2 cellular contexts compared by ENCODE assay signal in the genomic region with DNA sequence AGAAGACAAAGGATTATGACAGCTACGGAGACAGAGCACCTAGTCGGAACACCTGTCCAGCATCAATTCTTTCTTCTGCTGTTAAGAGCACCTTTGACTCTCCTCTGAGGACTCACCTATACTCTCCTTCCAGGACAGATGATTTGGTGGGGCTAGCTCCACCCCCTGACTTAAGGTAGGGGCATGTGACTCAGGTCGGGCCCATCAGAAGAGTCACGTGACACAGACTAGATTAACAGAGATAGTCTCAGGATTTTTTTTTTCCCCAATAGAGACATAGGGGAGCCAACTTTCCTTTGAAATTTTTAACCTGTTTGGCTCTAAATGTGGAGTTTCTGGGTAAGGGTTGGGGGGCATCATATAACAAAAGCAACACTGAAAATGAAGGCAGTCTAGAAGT.
TF ChIP-seq lines count a peak whose summit lies in the region.

No MANE protein-coding gene starts in this region.

TF ChIP-seq in HepG2, 621 proteins besides CTCF, POLR2A, EP300 and RAD21:
- TF ChIP-seq ZNF253 (CRISPR knock-in tag; IDR thresholded peaks at IDR 0.05; ENCODE audit: borderline replicate concordance) (no peak), IRF2 (CRISPR knock-in tag; IDR thresholded peaks at IDR 0.05) (no peak), ZNF224 (CRISPR knock-in tag; IDR thresholded peaks at IDR 0.05) (no peak), WIZ (CRISPR knock-in tag; IDR thresholded peaks at IDR 0.05) (no peak), RAD51 (IDR thresholded peaks at IDR 0.05; ENCODE audit: borderline replicate concordance) (peak; percentile 79), NBN (conservative IDR thresholded peaks at IDR 0.05) (no peak), MYNN (CRISPR knock-in tag; IDR thresholded peaks at IDR 0.05; ENCODE audit: low read depth) (no peak), RFXANK (CRISPR knock-in tag; IDR thresholded peaks at IDR 0.05) (no peak), PHF20 (CRISPR knock-in tag; IDR thresholded peaks at IDR 0.05) (no peak), YEATS4 (CRISPR knock-in tag; IDR thresholded peaks at IDR 0.05; ENCODE audit: borderline replicate concordance) (no peak)
- TF ChIP-seq, protein P1, sequence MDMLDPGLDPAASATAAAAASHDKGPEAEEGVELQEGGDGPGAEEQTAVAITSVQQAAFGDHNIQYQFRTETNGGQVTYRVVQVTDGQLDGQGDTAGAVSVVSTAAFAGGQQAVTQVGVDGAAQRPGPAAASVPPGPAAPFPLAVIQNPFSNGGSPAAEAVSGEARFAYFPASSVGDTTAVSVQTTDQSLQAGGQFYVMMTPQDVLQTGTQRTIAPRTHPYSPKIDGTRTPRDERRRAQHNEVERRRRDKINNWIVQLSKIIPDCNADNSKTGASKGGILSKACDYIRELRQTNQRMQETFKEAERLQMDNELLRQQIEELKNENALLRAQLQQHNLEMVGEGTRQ (IDR thresholded peaks at IDR 0.05; ENCODE audit: low read depth, low read length), result peak; percentile 68
- TF ChIP-seq, protein P1 (CRISPR knock-in tag; IDR thresholded peaks at IDR 0.05; ENCODE audit: borderline replicate concordance), result no peak
- TF ChIP-seq, protein P2, sequence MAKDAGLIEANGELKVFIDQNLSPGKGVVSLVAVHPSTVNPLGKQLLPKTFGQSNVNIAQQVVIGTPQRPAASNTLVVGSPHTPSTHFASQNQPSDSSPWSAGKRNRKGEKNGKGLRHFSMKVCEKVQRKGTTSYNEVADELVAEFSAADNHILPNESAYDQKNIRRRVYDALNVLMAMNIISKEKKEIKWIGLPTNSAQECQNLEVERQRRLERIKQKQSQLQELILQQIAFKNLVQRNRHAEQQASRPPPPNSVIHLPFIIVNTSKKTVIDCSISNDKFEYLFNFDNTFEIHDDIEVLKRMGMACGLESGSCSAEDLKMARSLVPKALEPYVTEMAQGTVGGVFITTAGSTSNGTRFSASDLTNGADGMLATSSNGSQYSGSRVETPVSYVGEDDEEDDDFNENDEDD (CRISPR knock-in tag; IDR thresholded peaks at IDR 0.05; ENCODE audit: borderline replicate concordance), result no peak
- TF ChIP-seq, protein P3, sequence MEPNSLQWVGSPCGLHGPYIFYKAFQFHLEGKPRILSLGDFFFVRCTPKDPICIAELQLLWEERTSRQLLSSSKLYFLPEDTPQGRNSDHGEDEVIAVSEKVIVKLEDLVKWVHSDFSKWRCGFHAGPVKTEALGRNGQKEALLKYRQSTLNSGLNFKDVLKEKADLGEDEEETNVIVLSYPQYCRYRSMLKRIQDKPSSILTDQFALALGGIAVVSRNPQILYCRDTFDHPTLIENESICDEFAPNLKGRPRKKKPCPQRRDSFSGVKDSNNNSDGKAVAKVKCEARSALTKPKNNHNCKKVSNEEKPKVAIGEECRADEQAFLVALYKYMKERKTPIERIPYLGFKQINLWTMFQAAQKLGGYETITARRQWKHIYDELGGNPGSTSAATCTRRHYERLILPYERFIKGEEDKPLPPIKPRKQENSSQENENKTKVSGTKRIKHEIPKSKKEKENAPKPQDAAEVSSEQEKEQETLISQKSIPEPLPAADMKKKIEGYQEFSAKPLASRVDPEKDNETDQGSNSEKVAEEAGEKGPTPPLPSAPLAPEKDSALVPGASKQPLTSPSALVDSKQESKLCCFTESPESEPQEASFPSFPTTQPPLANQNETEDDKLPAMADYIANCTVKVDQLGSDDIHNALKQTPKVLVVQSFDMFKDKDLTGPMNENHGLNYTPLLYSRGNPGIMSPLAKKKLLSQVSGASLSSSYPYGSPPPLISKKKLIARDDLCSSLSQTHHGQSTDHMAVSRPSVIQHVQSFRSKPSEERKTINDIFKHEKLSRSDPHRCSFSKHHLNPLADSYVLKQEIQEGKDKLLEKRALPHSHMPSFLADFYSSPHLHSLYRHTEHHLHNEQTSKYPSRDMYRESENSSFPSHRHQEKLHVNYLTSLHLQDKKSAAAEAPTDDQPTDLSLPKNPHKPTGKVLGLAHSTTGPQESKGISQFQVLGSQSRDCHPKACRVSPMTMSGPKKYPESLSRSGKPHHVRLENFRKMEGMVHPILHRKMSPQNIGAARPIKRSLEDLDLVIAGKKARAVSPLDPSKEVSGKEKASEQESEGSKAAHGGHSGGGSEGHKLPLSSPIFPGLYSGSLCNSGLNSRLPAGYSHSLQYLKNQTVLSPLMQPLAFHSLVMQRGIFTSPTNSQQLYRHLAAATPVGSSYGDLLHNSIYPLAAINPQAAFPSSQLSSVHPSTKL (CRISPR knock-in tag; IDR thresholded peaks at IDR 0.05), result no peak
- TF ChIP-seq, protein P4, sequence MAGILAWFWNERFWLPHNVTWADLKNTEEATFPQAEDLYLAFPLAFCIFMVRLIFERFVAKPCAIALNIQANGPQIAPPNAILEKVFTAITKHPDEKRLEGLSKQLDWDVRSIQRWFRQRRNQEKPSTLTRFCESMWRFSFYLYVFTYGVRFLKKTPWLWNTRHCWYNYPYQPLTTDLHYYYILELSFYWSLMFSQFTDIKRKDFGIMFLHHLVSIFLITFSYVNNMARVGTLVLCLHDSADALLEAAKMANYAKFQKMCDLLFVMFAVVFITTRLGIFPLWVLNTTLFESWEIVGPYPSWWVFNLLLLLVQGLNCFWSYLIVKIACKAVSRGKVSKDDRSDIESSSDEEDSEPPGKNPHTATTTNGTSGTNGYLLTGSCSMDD (CRISPR knock-in tag; IDR thresholded peaks at IDR 0.05), result no peak
- TF ChIP-seq, protein P5, sequence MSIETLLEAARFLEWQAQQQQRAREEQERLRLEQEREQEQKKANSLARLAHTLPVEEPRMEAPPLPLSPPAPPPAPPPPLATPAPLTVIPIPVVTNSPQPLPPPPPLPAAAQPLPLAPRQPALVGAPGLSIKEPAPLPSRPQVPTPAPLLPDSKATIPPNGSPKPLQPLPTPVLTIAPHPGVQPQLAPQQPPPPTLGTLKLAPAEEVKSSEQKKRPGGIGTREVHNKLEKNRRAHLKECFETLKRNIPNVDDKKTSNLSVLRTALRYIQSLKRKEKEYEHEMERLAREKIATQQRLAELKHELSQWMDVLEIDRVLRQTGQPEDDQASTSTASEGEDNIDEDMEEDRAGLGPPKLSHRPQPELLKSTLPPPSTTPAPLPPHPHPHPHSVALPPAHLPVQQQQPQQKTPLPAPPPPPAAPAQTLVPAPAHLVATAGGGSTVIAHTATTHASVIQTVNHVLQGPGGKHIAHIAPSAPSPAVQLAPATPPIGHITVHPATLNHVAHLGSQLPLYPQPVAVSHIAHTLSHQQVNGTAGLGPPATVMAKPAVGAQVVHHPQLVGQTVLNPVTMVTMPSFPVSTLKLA (IDR thresholded peaks at IDR 0.05), result peak; percentile 20; the same call in 1 of the 2 replicates

TF ChIP-seq in GM12878, 131 proteins besides CTCF, POLR2A, EP300 and RAD21:
- TF ChIP-seq RAD51 (IDR thresholded peaks at IDR 0.05), result peak; percentile 52; the same call in 1 of the 2 replicates
- no peak for TF ChIP-seq BHLHE40 (IDR thresholded peaks at IDR 0.05; ENCODE audit: borderline replicate concordance in 1 of 2, low read depth in 2 of 2, low read length in 1 of 2)
